In the genomic region with DNA sequence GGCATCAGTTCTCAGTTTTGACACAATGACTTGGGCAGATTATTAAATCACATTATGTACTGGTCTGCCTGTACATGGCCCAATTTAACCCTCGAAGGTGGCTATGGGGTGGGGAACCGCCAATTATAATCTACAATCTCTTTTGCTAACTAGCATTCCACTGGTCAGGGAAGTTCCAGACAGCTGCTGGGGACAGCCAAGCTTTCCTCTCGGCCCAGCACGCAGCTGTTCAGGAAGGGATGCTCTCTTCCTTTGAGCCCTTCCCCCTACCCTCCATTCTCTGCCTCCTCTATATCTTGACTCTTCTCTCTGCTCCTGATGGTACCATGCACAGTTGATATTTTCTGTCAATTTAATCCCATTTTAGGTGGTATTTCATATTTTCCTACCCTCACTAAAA, we compare ENCODE assay signal across 30 cellular contexts.
"Had no signal": no experiment of that assay in that cellular context is flagged by ENCODE, and none has a peak within 500 bp of the region (broad histone marks: within the 10 kb centered on the region; RNA-seq: fewer than 3 reads in every experiment).

No MANE protein-coding gene starts in this region.

- H3K9me3 ChIP-seq: adrenal gland, body of pancreas had no signal

- H3K27ac Mint-ChIP-seq: activated B cell treated with CpG ODN at 0.5 μM for 24 hours; activated CD8-positive, alpha-beta T cell treated with anti-CD3 and anti-CD28 coated beads for 36 hours; activated naive CD4-positive, alpha-beta T cell treated with anti-CD3 and anti-CD28 coated beads for 36 hours; activated naive CD4-positive, alpha-beta T cell treated with anti-CD3 and anti-CD28 coated beads, Interleukin-2, amount 50 U/mL, for 24 hours; activated naive CD8-positive, alpha-beta T cell treated with anti-CD3 and anti-CD28 coated beads for 36 hours; activated naive CD8-positive, alpha-beta T cell treated with anti-CD3 and anti-CD28 coated beads, Interleukin-2, amount 50 U/mL, for 24 hours; activated T-helper 1 cell treated with anti-CD3 and anti-CD28 coated beads, Interleukin-12 subunit alpha, Interleukin-12 subunit beta, Interleukin-2, Interleukin-4 antibody, amounts not matched to agents 30 ng/mL and 10 ng/mL and 1 ng/mL, durations not matched to agents 14 hours and 24 hours and 36 hours; activated T-helper 2 cell treated with anti-CD3 and anti-CD28 coated beads, Interferon-gamma antibody, Interleukin-2, Interleukin-4, amounts not matched to agents 10 μg/mL and 5 μg/mL and 100 μg/mL, durations not matched to agents 14 hours and 24 hours and 36 hours; endodermal cell; T-cell; T-helper 1 cell treated with Interleukin-12 subunit alpha and Interleukin-12 subunit beta and Interleukin-4 antibody, amounts not matched to agents 30 μg/mL and 1 μg/mL, for 36 hours; T-helper 2 cell treated with Interferon-gamma antibody and Interleukin-4, amounts not matched to agents 5 μg/mL and 100 μg/mL, for 36 hours had no signal

- H3K27me3 Mint-ChIP-seq: activated B cell treated with CpG ODN at 0.5 μM for 24 hours; activated naive CD4-positive, alpha-beta T cell treated with anti-CD3 and anti-CD28 coated beads, Interleukin-2, amount 50 U/mL, for 24 hours; activated naive CD8-positive, alpha-beta T cell treated with anti-CD3 and anti-CD28 coated beads for 36 hours; activated naive CD8-positive, alpha-beta T cell treated with anti-CD3 and anti-CD28 coated beads, Interleukin-2, amount 50 U/mL, for 24 hours had no signal

- H3K4me1 Mint-ChIP-seq: activated B cell treated with CpG ODN at 0.5 μM for 24 hours; activated naive CD4-positive, alpha-beta T cell treated with anti-CD3 and anti-CD28 coated beads, Interleukin-2, amount 50 U/mL, for 24 hours; activated naive CD8-positive, alpha-beta T cell treated with anti-CD3 and anti-CD28 coated beads for 36 hours; activated naive CD8-positive, alpha-beta T cell treated with anti-CD3 and anti-CD28 coated beads, Interleukin-2, amount 50 U/mL, for 24 hours; T-cell had no signal

- H3K4me3 Mint-ChIP-seq: activated B cell treated with CpG ODN at 0.5 μM for 24 hours; activated CD8-positive, alpha-beta T cell treated with anti-CD3 and anti-CD28 coated beads for 36 hours; activated naive CD4-positive, alpha-beta T cell treated with anti-CD3 and anti-CD28 coated beads for 36 hours; activated naive CD4-positive, alpha-beta T cell treated with anti-CD3 and anti-CD28 coated beads, Interleukin-2, amount 50 U/mL, for 24 hours; activated naive CD8-positive, alpha-beta T cell treated with anti-CD3 and anti-CD28 coated beads for 36 hours; activated naive CD8-positive, alpha-beta T cell treated with anti-CD3 and anti-CD28 coated beads, Interleukin-2, amount 50 U/mL, for 24 hours; activated T-helper 1 cell treated with anti-CD3 and anti-CD28 coated beads, Interleukin-12 subunit alpha, Interleukin-12 subunit beta, Interleukin-2, Interleukin-4 antibody, amounts not matched to agents 30 ng/mL and 10 ng/mL and 1 ng/mL, durations not matched to agents 14 hours and 24 hours and 36 hours; endodermal cell; T-cell; T-helper 1 cell treated with Interleukin-12 subunit alpha and Interleukin-12 subunit beta and Interleukin-4 antibody, amounts not matched to agents 30 μg/mL and 1 μg/mL, for 36 hours; T-helper 2 cell treated with Interferon-gamma antibody and Interleukin-4, amounts not matched to agents 5 μg/mL and 100 μg/mL, for 36 hours had no signal

- H3K9me3 Mint-ChIP-seq: activated naive CD4-positive, alpha-beta T cell treated with anti-CD3 and anti-CD28 coated beads, Interleukin-2, amount 50 U/mL, for 24 hours; T-helper 2 cell treated with Interferon-gamma antibody and Interleukin-4, amounts not matched to agents 5 μg/mL and 100 μg/mL, for 36 hours had no signal

- H3K36me3 Mint-ChIP-seq: T-cell had no signal

- H3K36me3 ChIP-seq: adrenal gland, WERI-Rb-1 had no signal

- H3K27ac ChIP-seq: adrenal gland, body of pancreas, dorsolateral prefrontal cortex, WERI-Rb-1 had no signal

- DNase-seq: activated B cell treated with CpG ODN at 0.5 μM for 24 hours; activated CD4-positive, alpha-beta T cell treated with anti-CD3 and anti-CD28 coated beads for 48 hours; activated CD4-positive, alpha-beta T cell treated with anti-CD3 and anti-CD28 coated beads, Interleukin-2, amount 50 U/mL, for 1 hour; activated CD4-positive, alpha-beta T cell treated with anti-CD3 and anti-CD28 coated beads, Interleukin-2, amount 50 U/mL, for 48 hours; activated CD8-positive, alpha-beta memory T cell treated with anti-CD3 and anti-CD28 coated beads for 24 hours; activated CD8-positive, alpha-beta T cell treated with anti-CD3 and anti-CD28 coated beads for 36 hours; activated effector memory CD4-positive, alpha-beta T cell treated with anti-CD3 and anti-CD28 coated beads, Interleukin-2, amount 50 U/mL, for 16 hours; activated naive CD4-positive, alpha-beta T cell treated with anti-CD3 and anti-CD28 coated beads for 36 hours; activated naive CD8-positive, alpha-beta T cell treated with anti-CD3 and anti-CD28 coated beads for 36 hours; activated naive CD8-positive, alpha-beta T cell treated with anti-CD3 and anti-CD28 coated beads, Interleukin-2, amount 50 U/mL, for 24 hours; activated T-cell treated with anti-CD3 and anti-CD28 coated beads, Interleukin-2, amount 50 U/mL, for 48 hours; adrenal gland; amygdala; aorta; body of pancreas; caudate nucleus; cortex of kidney; dorsolateral prefrontal cortex; effector memory CD4-positive, alpha-beta T cell; endodermal cell; foreskin fibroblast; head of caudate nucleus; T-cell; T1000; WERI-Rb-1 had no signal

- H3K27me3 ChIP-seq: adrenal gland, body of pancreas, dorsolateral prefrontal cortex had no signal

- H3K4me1 ChIP-seq: adrenal gland, body of pancreas had no signal

- H3K4me3 ChIP-seq: adrenal gland, body of pancreas, dorsolateral prefrontal cortex had no signal
